ENCODE assay signal across 13 cellular contexts in genomic region chr2:68722712-68723111, GRCh38. TPM values are rescaled to one million over a fixed set of nuclear protein-coding genes. Genes with fewer than 3 reads are reported as not detected.
DNase-seq lines count a peak whose midpoint lies in the region; ATAC-seq, FAIRE-seq and TF ChIP-seq lines count a peak whose summit lies in the region.
"Had no signal": no experiment of that assay in that cellular context is flagged by ENCODE, and none has a peak within 500 bp of the region (broad histone marks: within the 10 kb centered on the region; RNA-seq: fewer than 3 reads in every experiment).

No MANE protein-coding gene starts in this region.

- H3K4me1 ChIP-seq in Karpas-422 (ENCODE audit: low read length) (peaks cover 69% of the 10 kb centered on the region), GM12878 (ENCODE audit: control insufficient read depth, insufficient read depth, low read length) (peaks cover 33% of the 10 kb centered on the region), osteoblast (ENCODE audit: insufficient read depth, low read length) (no peaks in the 10 kb centered on the region)

- POLR2A ChIA-PET in GM12878 (lab: Charles Lee), result no interaction called here

- SMC1A ChIA-PET in GM12878 (lab: Charles Lee; ENCODE audit: uncharacterized antibody, unreplicated experiment), result interaction anchor here (0.9 to 2.0 kb wide), 2 partner anchors 14 to 29 kb away, joined by 3 to 6 read pairs; no protein-coding TSS in a partner anchor

- H3K4me3 Mint-ChIP-seq in activated CD4-positive, alpha-beta T cell treated with anti-CD3 and anti-CD28 coated beads, Interleukin-2, amount 10 ng/mL, durations not matched to agents 24 days and 14 days, result no peak overlapping the region

- no peak for TF ChIP-seq EP300 in GM12878 (IDR thresholded peaks at IDR 0.05; ENCODE audit: borderline replicate concordance in 1 of 2, control insufficient read depth in 1 of 2, low read depth in 2 of 2, low read length in 2 of 2)

- H3K9me3 Mint-ChIP-seq in activated CD4-positive, alpha-beta T cell treated with anti-CD3 and anti-CD28 coated beads, Interleukin-2, amount 10 ng/mL, durations not matched to agents 24 days and 14 days, result no peaks in the 10 kb centered on the region

- no peak overlapping the region for H3K9ac ChIP-seq in Karpas-422 (ENCODE audit: low read length)
- H3K9ac ChIP-seq in GM12878 (ENCODE audit: control insufficient read depth, insufficient read depth, low read length), result no peak overlapping the region

- DNase-seq in activated CD4-positive, alpha-beta T cell treated with anti-CD3 and anti-CD28 coated beads, Interleukin-2, amount 10 ng/mL, durations not matched to agents 24 days and 14 days, result peak; percentile 62
- no peak for DNase-seq in activated CD4-positive, alpha-beta T cell treated with anti-CD3 and anti-CD28 coated beads for 4 hours
- DNase-seq in Karpas-422 (peak; percentile 90), GM12878 (ENCODE audit: low read depth, low spot score) (no peak), osteoblast (ENCODE audit: insufficient read length, low spot score, missing footprints) (no peak), anterior cingulate cortex (lab: John Stamatoyannopoulos, UW) (no peak), dedifferentiated amniotic fluid mesenchymal stem cell (ENCODE audit: extremely low spot score) (no peak)
- DNase-seq: ACHN, colonic mucosa, NCI-H1417 treated with DMSO at 0.1 percent for 48 hours, SW 1271 had no signal

- in situ Hi-C loops in GM12878 (cut with MboI), result no loop called here

- TF ChIP-seq CTCF in GM12878 (IDR thresholded peaks at IDR 0.05 in 2 of 3, conservative IDR thresholded peaks at IDR 0.05 in 1 of 3; ENCODE audit: control insufficient read depth in 2 of 3, extremely low read depth in 1 of 3, insufficient read depth in 1 of 3, low read depth in 3 of 3, low read length in 3 of 3) (peak in 2 of 3 experiments; percentile 4 to 13; a peak in 1 of 6 replicates), osteoblast (IDR thresholded peaks at IDR 0.05; ENCODE audit: extremely low read depth, low read depth, low read length) (peak; percentile 18)

- 84% methylated on average over 8 of the region's 8 CpGs for WGBS in GM12878 (ENCODE audit: insufficient coverage, insufficient replicate concordance, low lambda C conversion rate, missing lambda C conversion rate)

- no peak overlapping the region for H3K27ac Mint-ChIP-seq in activated CD4-positive, alpha-beta T cell treated with anti-CD3 and anti-CD28 coated beads, Interleukin-2, amount 10 ng/mL, durations not matched to agents 24 days and 14 days

- H3K9me3 ChIP-seq in Karpas-422 (ENCODE audit: low read length) (no peaks in the 10 kb centered on the region), GM12878 (replicated peaks; ENCODE audit: control insufficient read depth, insufficient read depth, low read length) (no peaks in the 10 kb centered on the region), osteoblast (ENCODE audit: low read depth, low read length) (no peaks in the 10 kb centered on the region)
- H3K9me3 ChIP-seq: colonic mucosa had no signal

- H4K20me1 ChIP-seq in Karpas-422 (ENCODE audit: insufficient read depth, low read depth, low read length), result no peaks in the 10 kb centered on the region
- no peaks in the 10 kb centered on the region for H4K20me1 ChIP-seq in GM12878 (ENCODE audit: control insufficient read depth, insufficient read depth)
- no peaks in the 10 kb centered on the region for H4K20me1 ChIP-seq in osteoblast (ENCODE audit: insufficient read depth, low read length)

- no peaks in the 10 kb centered on the region for H3K9me2 ChIP-seq in Karpas-422 (replicated peaks; ENCODE audit: insufficient read depth, low read length)

- no peak for TF ChIP-seq POLR2A in GM12878 (IDR thresholded peaks at IDR 0.05; ENCODE audit: low read depth, low read length)

- H3K4me2 ChIP-seq in Karpas-422 (ENCODE audit: low read depth, low read length, poor library complexity, severe bottlenecking), result peak overlapping the region; percentile 40
- H3K4me2 ChIP-seq in GM12878 (ENCODE audit: control insufficient read depth, insufficient read depth), result no peak overlapping the region
- no peak overlapping the region for H3K4me2 ChIP-seq in osteoblast (ENCODE audit: insufficient read depth, low read length)

- CTCF ChIA-PET in GM12878 (lab: Yijun Ruan, JAX), result interaction anchor here (0.6 to 4.5 kb wide), 11 partner anchors 14 to 725 kb away, joined by 3 to 17 read pairs (median 4); no protein-coding TSS in a partner anchor

- no peaks in the 10 kb centered on the region for H3K27me3 Mint-ChIP-seq in activated CD4-positive, alpha-beta T cell treated with anti-CD3 and anti-CD28 coated beads, Interleukin-2, amount 10 ng/mL, durations not matched to agents 24 days and 14 days

- H3K4me1 Mint-ChIP-seq in activated CD4-positive, alpha-beta T cell treated with anti-CD3 and anti-CD28 coated beads, Interleukin-2, amount 10 ng/mL, durations not matched to agents 24 days and 14 days, result peaks cover 86% of the 10 kb centered on the region

- ATAC-seq in GM12878 (no peak), GM18511 (IDR thresholded peaks at IDR 0.05; ENCODE audit: unreplicated experiment) (no peak)

- 0 out of 2 replicates have a peak, but pooled peaks have one; percentile 12 for TF ChIP-seq RAD21 in GM12878 (IDR thresholded peaks at IDR 0.05; ENCODE audit: insufficient read depth, low read depth, low read length)

- H3K27me3 ChIP-seq in Karpas-422 (ENCODE audit: low read length) (no peaks in the 10 kb centered on the region), GM12878 (replicated peaks in 1 of 2; ENCODE audit: control insufficient read depth in 2 of 2, insufficient read depth in 2 of 2, low read length in 1 of 2) (no peaks in the 10 kb centered on the region; a peak in 1 of 4 replicates), osteoblast (ENCODE audit: insufficient read depth, low read length) (peaks cover 19% of the 10 kb centered on the region)
- H3K27me3 ChIP-seq: colonic mucosa had no signal

- RAD21 ChIA-PET in GM12878 (lab: Charles Lee; ENCODE audit: unreplicated experiment), result interaction anchor here (1.0 kb wide), 2 partner anchors 203 to 259 kb away, joined by 3 read pairs; no protein-coding TSS in a partner anchor

- H2AFZ ChIP-seq in Karpas-422 (ENCODE audit: low read length) (peak overlapping the region; percentile 29; the same call in 1 of the 2 replicates), GM12878 (ENCODE audit: control insufficient read depth, low read depth, low read length) (no peak overlapping the region), osteoblast (ENCODE audit: low read length) (no peak overlapping the region)

- H3K36me3 ChIP-seq in Karpas-422 (ENCODE audit: insufficient read depth, low read length) (no peaks in the 10 kb centered on the region), GM12878 (ENCODE audit: control insufficient read depth in 2 of 2, insufficient read depth in 2 of 2, low read length in 1 of 2) (no peaks in the 10 kb centered on the region), osteoblast (ENCODE audit: insufficient read depth, low read length) (no peaks in the 10 kb centered on the region)
- H3K36me3 ChIP-seq: colonic mucosa had no signal

- no peaks in the 10 kb centered on the region for H3K79me2 ChIP-seq in Karpas-422 (ENCODE audit: low read length)
- H3K79me2 ChIP-seq in GM12878 (ENCODE audit: control insufficient read depth, insufficient read depth, low read length), result no peaks in the 10 kb centered on the region
- no peaks in the 10 kb centered on the region for H3K79me2 ChIP-seq in osteoblast (ENCODE audit: insufficient read depth, low read length)

- no peak for FAIRE-seq in GM12878 (lab: Jason Lieb, UNC)

- BruUV-seq in GM12878 (replicated peaks; lab: Mats Ljungman, UMichigan), result no TSS peak

- intact Hi-C loops in activated CD4-positive, alpha-beta T cell treated with anti-CD3 and anti-CD28 coated beads, Interleukin-2, amount 10 ng/mL, durations not matched to agents 24 days and 14 days (cut with micrococcal nuclease), result no loop called here
- intact Hi-C loops in GM12878 (cut with micrococcal nuclease; ENCODE audit: unreplicated experiment), result no loop called here

- H3K4me3 ChIP-seq in Karpas-422 (ENCODE audit: low read length) (no peak overlapping the region), GM12878 (no peak overlapping the region), osteoblast (ENCODE audit: insufficient read depth, low read length) (no peak overlapping the region)
- H3K4me3 ChIP-seq: colonic mucosa had no signal

- no peaks in the 10 kb centered on the region for H3K36me3 Mint-ChIP-seq in activated CD4-positive, alpha-beta T cell treated with anti-CD3 and anti-CD28 coated beads, Interleukin-2, amount 10 ng/mL, durations not matched to agents 24 days and 14 days (ENCODE audit: low read depth)

- peak overlapping the region; percentile 15; the same call in 1 of the 2 replicates for H3K27ac ChIP-seq in Karpas-422 (ENCODE audit: low read length)
- no peak overlapping the region for H3K27ac ChIP-seq in GM12878 (ENCODE audit: control insufficient read depth, insufficient read depth)
- no peak overlapping the region for H3K27ac ChIP-seq in osteoblast (ENCODE audit: low read depth, low read length)

RNA-seq across cellular contexts. Expression of gene ARHGAP25, which starts 11.9 kb away (rescaled TPM):
- total RNA-seq in activated CD4-positive, alpha-beta T cell treated with anti-CD3 and anti-CD28 coated beads, Interleukin-2, amount 10 ng/mL, durations not matched to agents 24 days and 14 days, result 37.8 and 42.2 TPM in 2 replicates
- 172 and 213 TPM in 2 replicates for total RNA-seq in Karpas-422 (2014; rRNA removed; shearing (Covaris generic); ENCODE audit: low replicate concordance)
- total RNA-seq in GM12878 (2013; cell fraction: nucleolus; rRNA removed), result not detected in 2 replicates
- total RNA-seq in GM12878 (2014; rRNA removed) (0.51 and 0.93 TPM in 2 replicates), GM12878 (2014; rRNA removed; fragmentation: Illumina TruSeq; extraction: Trizol) (0.89 and 0.97 TPM in 2 replicates), GM12878 (2021) (0.56 and 1.0 TPM in 2 replicates), osteoblast (under 0.01 and 0.29 TPM in 2 replicates)
- 3.8 TPM for polyA plus RNA-seq in GM12878 (2011; ENCODE audit: low read depth)
- polyA plus RNA-seq in GM12878 (2011; rRNA removed) (0.13 and 0.15 TPM in 2 replicates), GM12878 (2014; fragmentation: Illumina TruSeq; extraction: Trizol) (0.65 and 0.96 TPM in 2 replicates), GM12878 (2014; fragmentation: Nextera tagmentation; extraction: Ambion mirVana) (under 1 TPM; 0.40 to 0.42 TPM), GM12878 (2014; rRNA removed) (0.38 and 1.0 TPM in 2 replicates), GM12878 (2016; fragmentation: Nextera tagmentation; extraction: Ambion mirVana) (under 1 TPM; 0.37 to 0.39 TPM)
- polyA plus RNA-seq in GM12878 (2011; cell fraction: cytosol; rRNA removed), result 0.07 and 0.10 TPM in 2 replicates
- 0.13 and 0.20 TPM in 2 replicates for polyA plus RNA-seq in GM12878 (2011; cell fraction: nucleus; rRNA removed)
- polyA plus RNA-seq in GM12878 (2012), result 2.9 and 5.5 TPM in 2 replicates
- 0.29 TPM in 1 of 2 replicates, not detected in the other for polyA minus RNA-seq in GM12878 (2011; rRNA and poly(A)+ RNA removed)
- not detected in 2 replicates for polyA minus RNA-seq in GM12878 (2011; cell fraction: cytosol; rRNA and poly(A)+ RNA removed)
- polyA minus RNA-seq in GM12878 (2011; cell fraction: nucleus; rRNA and poly(A)+ RNA removed), result 0.24 TPM in 1 of 2 replicates, not detected in the other
- polyA plus RNA-seq: neural cell had no signal

Comparison
In these comparisons a context has a peak if more than half of its experiments do, and no peak if none do; other contexts are left out.
1. DNase-seq: peak in activated CD4-positive, alpha-beta T cell treated with anti-CD3 and anti-CD28 coated beads, Interleukin-2, amount 10 ng/mL, durations not matched to agents 24 days and 14 days (single experiment) and Karpas-422 (single experiment); none in activated CD4-positive, alpha-beta T cell treated with anti-CD3 and anti-CD28 coated beads for 4 hours (0 of 2), GM12878 (single experiment), osteoblast (single experiment), anterior cingulate cortex (0 of 58) and dedifferentiated amniotic fluid mesenchymal stem cell (single experiment).
2. RNA of gene ARHGAP25, which starts 11.9 kb away (total RNA-seq): 172 to 213 TPM in Karpas-422 and 37.8 to 42.2 TPM in activated CD4-positive, alpha-beta T cell treated with anti-CD3 and anti-CD28 coated beads, Interleukin-2, amount 10 ng/mL, durations not matched to agents 24 days and 14 days; 0.51 to 1.0 TPM in GM12878 and under 0.01 to 0.29 TPM in osteoblast; every median in the first group is over 10 times any median in the second.